8 cellular contexts compared by ENCODE assay signal in genomic region chr6:25017932-25018581, GRCh38.
DNase-seq lines count a peak whose midpoint lies in the region; ATAC-seq and TF ChIP-seq lines count a peak whose summit lies in the region.

No MANE protein-coding gene starts in this region.

- TF ChIP-seq EP300 in stomach (IDR thresholded peaks at IDR 0.05) = no peak

- H3K4me1 ChIP-seq in DND-41 (ENCODE audit: insufficient read depth, low read length) = no peaks in the 10 kb centered on the region
- no peaks in the 10 kb centered on the region for H3K4me1 ChIP-seq in HEK293 (ENCODE audit: control insufficient read depth, insufficient read depth, low read length)
- H3K4me1 ChIP-seq in stomach = peaks cover 0 to 26% (median 9%) of the 10 kb centered on the region in 4 donors

- intact Hi-C loops in stomach (cut with DNase I; ENCODE audit: low total_unique reads) = loop anchor here (10.0 kb wide), 1 partner anchor 163 kb away; no protein-coding TSS in a partner anchor

- H3K36me3 ChIP-seq in DND-41 (ENCODE audit: insufficient read depth, low read length) = peaks cover 4% of the 10 kb centered on the region
- no peaks in the 10 kb centered on the region for H3K36me3 ChIP-seq in HEK293 (ENCODE audit: control insufficient read depth in 2 of 2, insufficient read depth in 1 of 2, low read length in 2 of 2)
- H3K36me3 ChIP-seq in stomach = no peaks in the 10 kb centered on the region

- H3K27ac ChIP-seq in DND-41 (ENCODE audit: low read length) = no peak overlapping the region
- H3K27ac ChIP-seq in HEK293 (ENCODE audit: extremely low read depth, low read depth, low read length) = no peak overlapping the region
- peak overlapping the region; percentile 86 for H3K27ac ChIP-seq in epithelial cell of prostate
- H3K27ac ChIP-seq in stomach = peak overlapping the region in 1 of 5 donors; percentile 43

- H3K36me3 Mint-ChIP-seq in activated CD8-positive, alpha-beta T cell treated with anti-CD3 and anti-CD28 coated beads, Interleukin-2, amount 10 ng/mL, durations not matched to agents 7 days and 5 days (ENCODE audit: low read depth) = peaks cover 18% of the 10 kb centered on the region
- H3K36me3 Mint-ChIP-seq in naive B cell = no peaks in the 10 kb centered on the region

- TF ChIP-seq CTCF in DND-41 (IDR thresholded peaks at IDR 0.05; ENCODE audit: borderline replicate concordance, extremely low read depth, low read length, poor library complexity, severe bottlenecking) (peak; percentile 59), HEK293 (tag by site-specific recombination; IDR thresholded peaks at IDR 0.05) (no peak; the same call in 1 of the 2 replicates), stomach (IDR thresholded peaks at IDR 0.05) (peak in 4 of 7 experiments; percentile 39 to 73 (median 62))

- H3K27ac Mint-ChIP-seq in activated CD8-positive, alpha-beta T cell treated with anti-CD3 and anti-CD28 coated beads, Interleukin-2, amount 10 ng/mL, durations not matched to agents 7 days and 5 days = peak overlapping the region; percentile 62
- H3K27ac Mint-ChIP-seq in naive B cell = peak overlapping the region in 4 of 6 donors; percentile 54 to 94 (median 88)

- H3K4me3 ChIP-seq in DND-41 (ENCODE audit: low read depth in 1 of 2, low read length in 2 of 2) (no peak overlapping the region), HEK293 (ENCODE audit: low read depth, low read length) (no peak overlapping the region), stomach (no peak overlapping the region)

- no peaks in the 10 kb centered on the region for H3K9me3 ChIP-seq in DND-41 (ENCODE audit: insufficient read depth, low read length, severe bottlenecking)
- no peaks in the 10 kb centered on the region for H3K9me3 ChIP-seq in HEK293 (ENCODE audit: control insufficient read depth, insufficient read depth, low read depth, low read length)
- no peaks in the 10 kb centered on the region for H3K9me3 ChIP-seq in stomach

- DNase-seq in DND-41 (peak; percentile 36), NCI-H82 (lab: John Stamatoyannopoulos, UW) (peak; percentile 66), epithelial cell of prostate (ENCODE audit: low read depth, low spot score) (peak; percentile 53), naive B cell (peak; percentile 64), stomach (peak; percentile 86)
- peak; percentile 89 for DNase-seq in activated CD8-positive, alpha-beta T cell treated with anti-CD3 and anti-CD28 coated beads, Interleukin-2, amount 10 ng/mL, durations not matched to agents 7 days and 5 days

- H3K27me3 Mint-ChIP-seq in activated CD8-positive, alpha-beta T cell treated with anti-CD3 and anti-CD28 coated beads, Interleukin-2, amount 10 ng/mL, durations not matched to agents 7 days and 5 days (ENCODE audit: low read depth) = no peaks in the 10 kb centered on the region
- no peaks in the 10 kb centered on the region for H3K27me3 Mint-ChIP-seq in naive B cell

- peaks cover 10% of the 10 kb centered on the region for H3K79me2 ChIP-seq in DND-41 (ENCODE audit: insufficient read depth, low read length)

- ATAC-seq in DND-41 (ENCODE audit: insufficient read depth, low read depth) = 0 out of 3 replicates have a peak, but pooled peaks have one; percentile 33
- ATAC-seq in activated CD8-positive, alpha-beta T cell treated with anti-CD3 and anti-CD28 coated beads, Interleukin-2, amount 10 ng/mL, durations not matched to agents 7 days and 5 days = peak; percentile 86
- peak; percentile 73 to 88 for ATAC-seq in naive B cell (ENCODE audit: low read depth in 2 of 2)
- no peak for ATAC-seq in GM18520 (IDR thresholded peaks at IDR 0.05; ENCODE audit: unreplicated experiment)

- no peak overlapping the region for H3K9ac ChIP-seq in DND-41 (ENCODE audit: low read depth, low read length)

- CTCF ChIA-PET in HEK293 (lab: Yijun Ruan, JAX) = interaction anchor here (0.6 to 4.6 kb wide), 38 partner anchors 9 to 872 kb away, joined by 3 to 30 read pairs (median 4); no protein-coding TSS in a partner anchor
- CTCF ChIA-PET in activated CD8-positive, alpha-beta T cell treated with anti-CD3 and anti-CD28 coated beads, Interleukin-2, amount 10 ng/mL, durations not matched to agents 7 days and 5 days (lab: Charles Lee) = interaction anchor here (0.6 to 8.8 kb wide), 77 partner anchors 9 to 492 kb away, joined by 3 to 183 read pairs (median 5); partner anchors contain the start of genes ACOT13, C6orf62, RIPOR2 and TDP2

- no peak overlapping the region for H2AFZ ChIP-seq in DND-41 (ENCODE audit: low read depth, low read length)

- TF ChIP-seq POLR2A in stomach (IDR thresholded peaks at IDR 0.05) = no peak

- POLR2A ChIA-PET in HEK293 (lab: Yijun Ruan, JAX) = no interaction called here
- POLR2A ChIA-PET in activated CD8-positive, alpha-beta T cell treated with anti-CD3 and anti-CD28 coated beads, Interleukin-2, amount 10 ng/mL, durations not matched to agents 7 days and 5 days (lab: Charles Lee) = interaction anchor here (0.9 to 1.6 kb wide), 8 partner anchors 8 to 243 kb away, joined by 3 to 6 read pairs (median 4); no protein-coding TSS in a partner anchor

- no peaks in the 10 kb centered on the region for H4K20me1 ChIP-seq in DND-41 (ENCODE audit: insufficient read depth, low read length)

- H3K4me1 Mint-ChIP-seq in activated CD8-positive, alpha-beta T cell treated with anti-CD3 and anti-CD28 coated beads, Interleukin-2, amount 10 ng/mL, durations not matched to agents 7 days and 5 days (ENCODE audit: low read depth) = peaks cover 40% of the 10 kb centered on the region
- H3K4me1 Mint-ChIP-seq in naive B cell = peaks cover 31 to 41% (median 38%) of the 10 kb centered on the region in 3 donors

- H3K9me3 Mint-ChIP-seq in activated CD8-positive, alpha-beta T cell treated with anti-CD3 and anti-CD28 coated beads, Interleukin-2, amount 10 ng/mL, durations not matched to agents 7 days and 5 days (ENCODE audit: insufficient read depth) = no peaks in the 10 kb centered on the region
- H3K9me3 Mint-ChIP-seq in naive B cell = no peaks in the 10 kb centered on the region

- WGBS in stomach, 5 donors = 32 to 45% (median 37%) methylated on average over 7 of the region's 7 CpGs

- no peak overlapping the region for H3K4me2 ChIP-seq in DND-41 (ENCODE audit: insufficient read depth, low read length)

- H3K27me3 ChIP-seq in DND-41 (ENCODE audit: insufficient read depth, low read length, poor library complexity) = no peaks in the 10 kb centered on the region
- H3K27me3 ChIP-seq in stomach = no peaks in the 10 kb centered on the region

- no peak overlapping the region for H3K4me3 Mint-ChIP-seq in activated CD8-positive, alpha-beta T cell treated with anti-CD3 and anti-CD28 coated beads, Interleukin-2, amount 10 ng/mL, durations not matched to agents 7 days and 5 days
- H3K4me3 Mint-ChIP-seq in naive B cell = peak overlapping the region in 1 of 8 donors; percentile 40

TF ChIP-seq in HEK293, 187 proteins besides CTCF, POLR2A, EP300 and RAD21:
- TF ChIP-seq ZNF654 (tag by site-specific recombination; IDR thresholded peaks at IDR 0.05; ENCODE audit: low read depth) (peak; percentile 90), SCRT2 (tag by site-specific recombination; IDR thresholded peaks at IDR 0.05) (peak; percentile 46; the same call in 1 of the 2 replicates), ZNF580 (tag by site-specific recombination; IDR thresholded peaks at IDR 0.05) (peak; percentile 83), AEBP2 (tag by site-specific recombination; IDR thresholded peaks at IDR 0.05; ENCODE audit: borderline replicate concordance) (no peak)

Comparison
In these comparisons a context has a peak if more than half of its experiments do, and no peak if none do; other contexts are left out.
1. DNase-seq: peak in every context shown above with its lines; median percentile 89 in activated CD8-positive, alpha-beta T cell treated with anti-CD3 and anti-CD28 coated beads, Interleukin-2, amount 10 ng/mL, durations not matched to agents 7 days and 5 days; 86 in stomach; 66 in NCI-H82; 64 in naive B cell; 53 in epithelial cell of prostate; 36 in DND-41.